20 cellular contexts compared by ENCODE assay signal in the genomic region with DNA sequence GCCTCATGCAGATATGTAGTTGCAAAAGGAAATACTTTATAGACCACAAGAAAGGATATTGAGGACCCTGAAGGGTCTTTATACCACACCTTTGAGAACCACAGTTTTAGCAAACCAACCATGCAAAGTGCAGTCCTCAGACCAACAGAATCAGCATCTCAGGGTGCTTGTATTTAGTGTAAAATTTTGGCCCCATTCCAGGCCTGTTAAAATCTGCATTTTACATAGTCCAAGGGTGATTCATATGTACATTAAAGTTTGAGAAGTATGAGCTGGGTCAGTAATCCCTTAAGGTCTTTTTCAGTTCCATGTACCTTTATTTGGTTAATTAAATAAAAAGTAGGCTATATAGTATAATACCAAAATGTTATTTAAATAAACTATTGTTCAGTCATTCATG.
DNase-seq lines count a peak whose midpoint lies in the region; ATAC-seq and TF ChIP-seq lines count a peak whose summit lies in the region.
"Had no signal": no experiment of that assay in that cellular context is flagged by ENCODE, and none has a peak within 500 bp of the region (broad histone marks: within the 10 kb centered on the region; RNA-seq: fewer than 3 reads in every experiment).

No MANE protein-coding gene starts in this region.

- no peaks in the 10 kb centered on the region for H3K27me3 ChIP-seq in DND-41 (ENCODE audit: insufficient read depth, low read length, poor library complexity)
- H3K27me3 ChIP-seq in adipocyte (replicated peaks; ENCODE audit: control insufficient read depth, insufficient read depth, low read length), result no peaks in the 10 kb centered on the region
- H3K27me3 ChIP-seq in MG63, result no peaks in the 10 kb centered on the region
- H3K27me3 ChIP-seq: BLaER1, gastrocnemius medialis had no signal

- H3K27ac ChIP-seq in DND-41 (ENCODE audit: low read length), result no peak overlapping the region
- H3K27ac ChIP-seq: BLaER1, gastrocnemius medialis, psoas muscle, thoracic aorta had no signal

- H3K79me2 ChIP-seq in DND-41 (ENCODE audit: insufficient read depth, low read length), result peaks cover 72% of the 10 kb centered on the region

- H3K9ac ChIP-seq in DND-41 (ENCODE audit: low read depth, low read length), result no peak overlapping the region
- H3K9ac ChIP-seq in adipocyte (ENCODE audit: low read length), result no peak overlapping the region
- H3K9ac ChIP-seq: BLaER1 had no signal

- no peak overlapping the region for H3K4me2 ChIP-seq in DND-41 (ENCODE audit: insufficient read depth, low read length)
- H3K4me2 ChIP-seq: BLaER1 had no signal

- ATAC-seq in DND-41 (ENCODE audit: insufficient read depth, low read depth), result peak; percentile 37; the same call in 1 of the 3 replicates
- ATAC-seq in GM18870 (IDR thresholded peaks at IDR 0.05; ENCODE audit: unreplicated experiment), result no peak
- ATAC-seq: activated CD8-positive, alpha-beta memory T cell treated with anti-CD3 and anti-CD28 coated beads, Interleukin-2, amount 10 ng/mL, durations not matched to agents 7 days and 5 days; gastrocnemius medialis; psoas muscle; stimulated activated effector memory CD8-positive, alpha-beta T cell treated with anti-CD3 and anti-CD28 coated beads, Interleukin-12 subunit alpha, Interleukin-12 subunit beta, amount 100 ng/mL, for 72 hours had no signal

- no peaks in the 10 kb centered on the region for H3K4me1 ChIP-seq in DND-41 (ENCODE audit: insufficient read depth, low read length)
- peaks cover 16% of the 10 kb centered on the region for H3K4me1 ChIP-seq in adipocyte (ENCODE audit: control insufficient read depth, insufficient read depth, low read length)
- H3K4me1 ChIP-seq: BLaER1 had no signal

- H3K4me3 ChIP-seq in DND-41 (ENCODE audit: low read depth in 1 of 2, low read length in 2 of 2), result no peak overlapping the region
- H3K4me3 ChIP-seq in adipocyte (ENCODE audit: low read length), result no peak overlapping the region
- no peak overlapping the region for H3K4me3 ChIP-seq in foreskin fibroblast (ENCODE audit: low read depth in 1 of 2, low read length in 2 of 2)
- no peak overlapping the region for H3K4me3 ChIP-seq in MG63
- H3K4me3 ChIP-seq: BLaER1, gastrocnemius medialis, psoas muscle, thoracic aorta had no signal

- H3K36me3 ChIP-seq in DND-41 (ENCODE audit: insufficient read depth, low read length), result peaks cover 46% of the 10 kb centered on the region
- H3K36me3 ChIP-seq in adipocyte (ENCODE audit: control insufficient read depth, insufficient read depth, low read length, severe bottlenecking), result peaks cover 16% of the 10 kb centered on the region
- peaks cover 32% of the 10 kb centered on the region for H3K36me3 ChIP-seq in MG63
- H3K36me3 ChIP-seq: gastrocnemius medialis, thoracic aorta had no signal

- no peak overlapping the region for H2AFZ ChIP-seq in DND-41 (ENCODE audit: low read depth, low read length)

- peaks cover 7% of the 10 kb centered on the region; the same call in 1 of the 2 replicates for H4K20me1 ChIP-seq in DND-41 (ENCODE audit: insufficient read depth, low read length)

- H3K9me3 ChIP-seq in DND-41 (ENCODE audit: insufficient read depth, low read length, severe bottlenecking), result no peaks in the 10 kb centered on the region
- H3K9me3 ChIP-seq in adipocyte (ENCODE audit: control insufficient read depth, low read length), result no peaks in the 10 kb centered on the region
- no peaks in the 10 kb centered on the region for H3K9me3 ChIP-seq in MG63
- H3K9me3 ChIP-seq: BLaER1, gastrocnemius medialis, psoas muscle, thoracic aorta had no signal

- TF ChIP-seq CTCF in DND-41 (IDR thresholded peaks at IDR 0.05; ENCODE audit: borderline replicate concordance, extremely low read depth, low read length, poor library complexity, severe bottlenecking) (no peak), foreskin fibroblast (IDR thresholded peaks at IDR 0.05; ENCODE audit: low read depth, low read length) (no peak)

- DNase-seq in DND-41 (no peak), HS-5 (ENCODE audit: low read depth) (peak; percentile 45), adipocyte (ENCODE audit: low read depth) (peak; percentile 49), foreskin fibroblast (peak; percentile 36 to 72), NAMALWA (ENCODE audit: low spot score) (no peak), MG63 (no peak)
- no peak for DNase-seq in activated CD8-positive, alpha-beta memory T cell treated with anti-CD3 and anti-CD28 coated beads, Interleukin-2, amount 50 U/mL, for 48 hours
- DNase-seq: activated CD8-positive, alpha-beta memory T cell treated with anti-CD3 and anti-CD28 coated beads, Interleukin-2, amount 10 ng/mL, durations not matched to agents 7 days and 5 days; activated effector memory CD4-positive, alpha-beta T cell treated with anti-CD3 and anti-CD28 coated beads, Interleukin-2, amount 50 U/mL, for 16 hours; amygdala; gastrocnemius medialis; midbrain; NCI-H1092 treated with DMSO at 0.1 percent for 48 hours; NCI-H526; psoas muscle; T1000 had no signal

Comparison
In these comparisons a context has a peak if more than half of its experiments do, and no peak if none do; other contexts are left out.
1. DNase-seq: peak in HS-5 (single experiment), adipocyte (single experiment) and foreskin fibroblast (2 of 2); none in DND-41 (single experiment), NAMALWA (single experiment), MG63 (single experiment) and activated CD8-positive, alpha-beta memory T cell treated with anti-CD3 and anti-CD28 coated beads, Interleukin-2, amount 50 U/mL, for 48 hours (single experiment).